ENCODE assay signal across 25 cellular contexts in genomic region chr5:110852541-110852940, GRCh38.
"Had no signal": no experiment of that assay in that cellular context is flagged by ENCODE, and none has a peak within 500 bp of the region (broad histone marks: within the 10 kb centered on the region; RNA-seq: fewer than 3 reads in every experiment).

No MANE protein-coding gene starts in this region.

- H3K27me3 Mint-ChIP-seq: activated CD4-positive, alpha-beta T cell treated with anti-CD3 and anti-CD28 coated beads, Interleukin-2, amount 10 ng/mL, durations not matched to agents 24 days and 14 days; activated naive CD8-positive, alpha-beta T cell treated with anti-CD3 and anti-CD28 coated beads, Interleukin-2, amount 10 ng/mL, durations not matched to agents 7 days and 5 days had no signal

- H3K4me3 ChIP-seq: ascending aorta, SJCRH30, SK-N-MC had no signal

- H3K36me3 ChIP-seq: ascending aorta, SJCRH30 had no signal

- H3K27ac Mint-ChIP-seq: activated CD4-positive, alpha-beta T cell treated with anti-CD3 and anti-CD28 coated beads, Interleukin-2, amount 10 ng/mL, durations not matched to agents 24 days and 14 days; activated CD8-positive, alpha-beta T cell treated with anti-CD3 and anti-CD28 coated beads for 36 hours; activated naive CD4-positive, alpha-beta T cell treated with anti-CD3 and anti-CD28 coated beads, Interleukin-2, amount 50 U/mL, for 24 hours; activated naive CD8-positive, alpha-beta T cell treated with anti-CD3 and anti-CD28 coated beads, Interleukin-2, amount 10 ng/mL, durations not matched to agents 7 days and 5 days; activated T-cell treated with anti-CD3 and anti-CD28 coated beads, Interleukin-2, amount 50 U/mL, for 24 hours; activated T-helper 2 cell treated with anti-CD3 and anti-CD28 coated beads, Interferon-gamma antibody, Interleukin-2, Interleukin-4, amounts not matched to agents 10 μg/mL and 5 μg/mL and 100 μg/mL, durations not matched to agents 14 hours and 24 hours and 36 hours had no signal

- H3K27me3 ChIP-seq: ascending aorta, SJCRH30 had no signal

- H3K9me3 ChIP-seq: ascending aorta had no signal

- H3K4me3 Mint-ChIP-seq: activated CD4-positive, alpha-beta T cell treated with anti-CD3 and anti-CD28 coated beads, Interleukin-2, amount 10 ng/mL, durations not matched to agents 24 days and 14 days; activated CD8-positive, alpha-beta T cell treated with anti-CD3 and anti-CD28 coated beads for 36 hours; activated naive CD4-positive, alpha-beta T cell treated with anti-CD3 and anti-CD28 coated beads, Interleukin-2, amount 50 U/mL, for 24 hours; activated naive CD8-positive, alpha-beta T cell treated with anti-CD3 and anti-CD28 coated beads, Interleukin-2, amount 10 ng/mL, durations not matched to agents 7 days and 5 days; activated T-cell treated with anti-CD3 and anti-CD28 coated beads, Interleukin-2, amount 50 U/mL, for 24 hours had no signal

- H3K36me3 Mint-ChIP-seq: activated naive CD4-positive, alpha-beta T cell treated with anti-CD3 and anti-CD28 coated beads, Interleukin-2, amount 50 U/mL, for 24 hours; activated naive CD8-positive, alpha-beta T cell treated with anti-CD3 and anti-CD28 coated beads, Interleukin-2, amount 10 ng/mL, durations not matched to agents 7 days and 5 days had no signal

- H3K27ac ChIP-seq: ascending aorta, SJCRH30, SK-N-MC had no signal

- H3K9me3 Mint-ChIP-seq: activated naive CD8-positive, alpha-beta T cell treated with anti-CD3 and anti-CD28 coated beads, Interleukin-2, amount 10 ng/mL, durations not matched to agents 7 days and 5 days; activated T-cell treated with anti-CD3 and anti-CD28 coated beads, Interleukin-2, amount 50 U/mL, for 24 hours had no signal

- H3K4me1 Mint-ChIP-seq: activated CD4-positive, alpha-beta T cell treated with anti-CD3 and anti-CD28 coated beads, Interleukin-2, amount 10 ng/mL, durations not matched to agents 24 days and 14 days; activated naive CD4-positive, alpha-beta T cell treated with anti-CD3 and anti-CD28 coated beads, Interleukin-2, amount 50 U/mL, for 24 hours; activated naive CD8-positive, alpha-beta T cell treated with anti-CD3 and anti-CD28 coated beads, Interleukin-2, amount 10 ng/mL, durations not matched to agents 7 days and 5 days had no signal

- ATAC-seq: activated CD8-positive, alpha-beta T cell treated with anti-CD3 and anti-CD28 coated beads for 36 hours had no signal

- H3K4me1 ChIP-seq: ascending aorta, SJCRH30 had no signal

- DNase-seq: activated CD4-positive, alpha-beta T cell treated with anti-CD3 and anti-CD28 coated beads, Interleukin-2, amount 10 ng/mL, durations not matched to agents 24 days and 14 days; activated CD4-positive, alpha-beta T cell treated with anti-CD3 and anti-CD28 coated beads, Interleukin-2, amount 50 U/mL, for 4 hours; activated CD8-positive, alpha-beta T cell treated with anti-CD3 and anti-CD28 coated beads for 36 hours; activated gamma-delta T cell; activated naive CD4-positive, alpha-beta T cell treated with Interleukin-2 at 50 U/mL for 16 hours; activated naive CD8-positive, alpha-beta T cell treated with anti-CD3 and anti-CD28 coated beads, Interleukin-2, amount 10 ng/mL, durations not matched to agents 7 days and 5 days; activated T-cell treated with anti-CD3 and anti-CD28 coated beads, Interleukin-2, amount 50 U/mL, for 24 hours; amygdala; NCI-H1105 treated with DMSO at 0.1 percent for 48 hours; NCI-H1436; NCI-H1694; NCI-H1930; NCI-H2081 treated with DMSO at 0.1 percent for 48 hours; NCI-H446 treated with DMSO at 0.1 percent for 48 hours; NCI-H524; NCI-H69; NCI-H82; NK-92 treated with Interleukin-12 subunit alpha and Interleukin-12 subunit beta, amount 100 ng/mL, for 24 hours; SHP77; SJCRH30; T1000 had no signal
